In the genomic region with DNA sequence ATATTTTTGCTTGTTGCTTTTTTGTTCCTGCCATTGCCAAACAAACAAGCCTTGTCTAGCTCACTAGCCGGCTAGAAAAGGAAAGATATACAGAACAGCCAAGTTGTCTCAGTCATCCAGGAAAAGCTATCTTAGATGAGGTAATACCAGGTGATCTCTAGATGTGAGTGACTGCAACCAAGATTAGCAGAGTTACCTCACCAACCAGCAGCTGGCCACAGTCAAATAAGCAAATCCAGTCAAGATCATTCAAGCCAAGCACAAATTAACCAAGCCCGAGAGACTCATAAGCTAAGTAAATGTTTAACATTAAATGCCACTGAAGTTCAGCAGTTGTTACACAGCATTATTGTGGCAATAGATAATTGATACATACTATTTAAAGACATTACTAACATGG, we compare ENCODE assay signal across 15 cellular contexts.
DNase-seq lines count a peak whose midpoint lies in the region; ATAC-seq, FAIRE-seq and TF ChIP-seq lines count a peak whose summit lies in the region.
"Had no signal": no experiment of that assay in that cellular context is flagged by ENCODE, and none has a peak within 500 bp of the region (broad histone marks: within the 10 kb centered on the region; RNA-seq: fewer than 3 reads in every experiment).

No MANE protein-coding gene starts in this region.

- H3K27me3 Mint-ChIP-seq in astrocyte (ENCODE audit: low read depth, unreplicated experiment), result no peaks in the 10 kb centered on the region
- no peaks in the 10 kb centered on the region for H3K27me3 Mint-ChIP-seq in mesothelial cell of epicardium (ENCODE audit: low read depth)
- H3K27me3 Mint-ChIP-seq in endothelial cell (ENCODE audit: unreplicated experiment), result no peaks in the 10 kb centered on the region

- H4K20me1 ChIP-seq in astrocyte (ENCODE audit: insufficient read depth, low read length), result no peaks in the 10 kb centered on the region

- peaks cover 3% of the 10 kb centered on the region for H3K9me3 Mint-ChIP-seq in astrocyte (ENCODE audit: unreplicated experiment)
- peaks cover 16% of the 10 kb centered on the region for H3K9me3 Mint-ChIP-seq in mesothelial cell of epicardium
- no peaks in the 10 kb centered on the region for H3K9me3 Mint-ChIP-seq in endothelial cell (ENCODE audit: unreplicated experiment)
- H3K9me3 Mint-ChIP-seq: WTC11 had no signal

- H3K36me3 ChIP-seq in astrocyte (ENCODE audit: insufficient read depth, low read length) (no peaks in the 10 kb centered on the region), left lung (no peaks in the 10 kb centered on the region)
- H3K36me3 ChIP-seq: neural progenitor cell had no signal

- DNase-seq in ACHN, result peak; percentile 15
- DNase-seq in astrocyte (ENCODE audit: low read depth), result peak; percentile 26
- DNase-seq in mesothelial cell of epicardium (ENCODE audit: low spot score in 2 of 2, unreplicated experiment in 2 of 2), result no peak
- DNase-seq in endothelial cell (ENCODE audit: low spot score), result no peak
- DNase-seq in coronary artery (ENCODE audit: low spot score), result no peak
- DNase-seq in left lung, result no peak
- DNase-seq: cortex of kidney; NCI-H2171 treated with DMSO at 0.1 percent for 48 hours; stimulated activated CD4-positive, alpha-beta T cell treated with anti-CD3 and anti-CD28 coated beads, Interleukin-15, amount 100 ng/mL, for 24 hours; stimulated activated naive CD4-positive, alpha-beta T cell treated with Interleukin-2 at 50 U/mL for 16 hours had no signal

- H3K4me3 Mint-ChIP-seq in astrocyte (ENCODE audit: unreplicated experiment), result no peak overlapping the region
- no peak overlapping the region for H3K4me3 Mint-ChIP-seq in mesothelial cell of epicardium
- H3K4me3 Mint-ChIP-seq in endothelial cell (ENCODE audit: unreplicated experiment), result no peak overlapping the region
- H3K4me3 Mint-ChIP-seq: activated T-helper 1 cell treated with anti-CD3 and anti-CD28 coated beads, Interleukin-12 subunit alpha, Interleukin-12 subunit beta, Interleukin-2, Interleukin-4 antibody, amounts not matched to agents 30 ng/mL and 10 ng/mL and 1 ng/mL, durations not matched to agents 14 hours and 24 hours and 36 hours; neural progenitor cell; WTC11 had no signal

- H2AFZ ChIP-seq in astrocyte (ENCODE audit: low read depth, low read length), result no peak overlapping the region
- H2AFZ ChIP-seq: neural progenitor cell had no signal

- H3K27ac Mint-ChIP-seq in astrocyte (ENCODE audit: unreplicated experiment), result no peak overlapping the region
- no peak overlapping the region for H3K27ac Mint-ChIP-seq in mesothelial cell of epicardium
- no peak overlapping the region for H3K27ac Mint-ChIP-seq in endothelial cell (ENCODE audit: unreplicated experiment)
- H3K27ac Mint-ChIP-seq: activated T-helper 1 cell treated with anti-CD3 and anti-CD28 coated beads, Interleukin-12 subunit alpha, Interleukin-12 subunit beta, Interleukin-2, Interleukin-4 antibody, amounts not matched to agents 30 ng/mL and 10 ng/mL and 1 ng/mL, durations not matched to agents 14 hours and 24 hours and 36 hours; neural progenitor cell; WTC11 had no signal

- no peak overlapping the region for H3K27ac ChIP-seq in astrocyte (ENCODE audit: low read depth, low read length)
- no peak overlapping the region for H3K27ac ChIP-seq in coronary artery
- H3K27ac ChIP-seq in left lung, result no peak overlapping the region
- H3K27ac ChIP-seq: neural progenitor cell had no signal

- H3K36me3 Mint-ChIP-seq in astrocyte (ENCODE audit: low read depth, unreplicated experiment) (peaks cover 4% of the 10 kb centered on the region), mesothelial cell of epicardium (peaks cover 31% of the 10 kb centered on the region), endothelial cell (ENCODE audit: low read depth, unreplicated experiment) (no peaks in the 10 kb centered on the region)
- H3K36me3 Mint-ChIP-seq: WTC11 had no signal

- TF ChIP-seq CTCF in astrocyte (IDR thresholded peaks at IDR 0.05; ENCODE audit: insufficient read depth, low read depth, low read length), result no peak
- TF ChIP-seq CTCF in mesothelial cell of epicardium (IDR thresholded peaks at IDR 0.05; ENCODE audit: unreplicated experiment), result no peak
- TF ChIP-seq CTCF in endothelial cell (IDR thresholded peaks at IDR 0.05; ENCODE audit: unreplicated experiment), result no peak
- no peak for TF ChIP-seq CTCF in coronary artery (IDR thresholded peaks at IDR 0.05)
- TF ChIP-seq CTCF in left lung (IDR thresholded peaks at IDR 0.05), result no peak

- no peak for FAIRE-seq in astrocyte (lab: Jason Lieb, UNC)

- H3K4me1 Mint-ChIP-seq in astrocyte (ENCODE audit: low read depth, unreplicated experiment) (peaks cover 6% of the 10 kb centered on the region), mesothelial cell of epicardium (no peaks in the 10 kb centered on the region), endothelial cell (ENCODE audit: unreplicated experiment) (no peaks in the 10 kb centered on the region)
- H3K4me1 Mint-ChIP-seq: neural progenitor cell had no signal

- no peak overlapping the region for H3K9ac ChIP-seq in astrocyte (ENCODE audit: low read length)
- H3K9ac ChIP-seq: neural progenitor cell had no signal

- no peaks in the 10 kb centered on the region for H3K79me2 ChIP-seq in astrocyte (ENCODE audit: insufficient read depth, low read length)

- no peak overlapping the region for H3K4me2 ChIP-seq in astrocyte (ENCODE audit: low read length)
- H3K4me2 ChIP-seq: neural progenitor cell had no signal

- ATAC-seq in GM19438 (IDR thresholded peaks at IDR 0.05; ENCODE audit: low read depth, unreplicated experiment), result peak; percentile 62
- ATAC-seq in HG03108 (IDR thresholded peaks at IDR 0.05; ENCODE audit: unreplicated experiment), result peak; percentile 76
- no peak for ATAC-seq in left lung
- ATAC-seq: WTC11 had no signal

- in situ Hi-C loops in ACHN (cut with HindIII; ENCODE audit: low pct_ligation_motif_present, low pct_unique_long_range_greater_than_20kb, low sequenced_read_pairs), result no loop called here

- H3K4me1 ChIP-seq in astrocyte (ENCODE audit: insufficient read depth, low read length) (peaks cover 3% of the 10 kb centered on the region), left lung (no peaks in the 10 kb centered on the region)
- H3K4me1 ChIP-seq: neural progenitor cell had no signal

- intact Hi-C loops in left lung (cut with DNase I), result no loop called here

- H3K4me3 ChIP-seq in astrocyte (ENCODE audit: insufficient read depth, low read depth, low read length) (no peak overlapping the region), coronary artery (no peak overlapping the region), left lung (no peak overlapping the region)
- H3K4me3 ChIP-seq: neural progenitor cell had no signal

- H3K27me3 ChIP-seq in astrocyte (ENCODE audit: insufficient read depth, low read length) (no peaks in the 10 kb centered on the region), left lung (no peaks in the 10 kb centered on the region)
- H3K27me3 ChIP-seq: neural progenitor cell had no signal

- H3K9me3 ChIP-seq in astrocyte (ENCODE audit: insufficient read depth, low read depth, low read length) (no peaks in the 10 kb centered on the region), left lung (no peaks in the 10 kb centered on the region)

Comparison
In these comparisons a context has a peak if more than half of its experiments do, and no peak if none do; other contexts are left out.
1. DNase-seq: peak in ACHN (single experiment) and astrocyte (single experiment); none in mesothelial cell of epicardium (0 of 2), endothelial cell (single experiment), coronary artery (single experiment) and left lung (0 of 2).